Comparison of ENCODE assay signal across 8 cellular contexts in the genomic region with DNA sequence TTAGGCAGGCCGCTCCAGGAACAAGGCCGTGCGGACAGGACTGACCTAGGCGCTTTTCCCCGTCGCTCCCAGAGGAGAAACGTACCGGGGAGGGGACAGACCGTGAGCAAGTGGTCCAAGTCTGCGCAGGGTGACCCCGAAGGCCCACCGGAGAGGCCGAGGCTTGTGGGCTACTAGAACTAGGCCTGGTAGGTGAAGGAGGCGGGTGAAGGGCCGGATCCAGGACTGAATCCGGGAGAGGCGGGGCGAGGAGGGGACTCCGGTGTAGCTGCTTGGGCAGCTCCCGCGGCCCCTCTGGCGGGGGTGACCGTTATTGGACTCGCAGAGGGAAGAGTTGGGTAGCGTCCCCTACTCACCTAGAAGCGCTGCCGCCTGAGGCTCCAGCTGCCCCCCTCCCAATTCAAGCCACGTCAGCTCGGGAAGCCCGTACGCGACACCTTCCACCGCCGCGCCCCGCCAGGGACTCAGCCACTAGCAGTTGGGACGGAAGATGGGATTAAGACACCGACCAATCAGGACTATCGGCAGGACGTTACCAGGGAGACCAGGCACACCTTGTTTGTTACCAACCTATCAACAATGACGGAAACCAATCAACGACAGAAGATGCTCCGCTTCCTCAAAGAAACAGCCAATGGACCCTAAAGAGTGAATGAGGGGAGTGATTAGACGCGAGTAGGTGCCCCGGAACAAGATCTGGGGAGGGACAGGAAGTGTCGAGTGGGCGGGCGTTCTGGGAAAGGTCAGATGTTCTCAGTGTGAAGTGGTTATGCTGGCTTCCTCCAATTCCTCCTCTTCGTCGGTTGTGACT. TPM values are rescaled to one million over a fixed set of nuclear protein-coding genes. Genes with fewer than 3 reads are reported as not detected.
DNase-seq lines count a peak whose midpoint lies in the region; ATAC-seq and TF ChIP-seq lines count a peak whose summit lies in the region.

A gene with protein sequence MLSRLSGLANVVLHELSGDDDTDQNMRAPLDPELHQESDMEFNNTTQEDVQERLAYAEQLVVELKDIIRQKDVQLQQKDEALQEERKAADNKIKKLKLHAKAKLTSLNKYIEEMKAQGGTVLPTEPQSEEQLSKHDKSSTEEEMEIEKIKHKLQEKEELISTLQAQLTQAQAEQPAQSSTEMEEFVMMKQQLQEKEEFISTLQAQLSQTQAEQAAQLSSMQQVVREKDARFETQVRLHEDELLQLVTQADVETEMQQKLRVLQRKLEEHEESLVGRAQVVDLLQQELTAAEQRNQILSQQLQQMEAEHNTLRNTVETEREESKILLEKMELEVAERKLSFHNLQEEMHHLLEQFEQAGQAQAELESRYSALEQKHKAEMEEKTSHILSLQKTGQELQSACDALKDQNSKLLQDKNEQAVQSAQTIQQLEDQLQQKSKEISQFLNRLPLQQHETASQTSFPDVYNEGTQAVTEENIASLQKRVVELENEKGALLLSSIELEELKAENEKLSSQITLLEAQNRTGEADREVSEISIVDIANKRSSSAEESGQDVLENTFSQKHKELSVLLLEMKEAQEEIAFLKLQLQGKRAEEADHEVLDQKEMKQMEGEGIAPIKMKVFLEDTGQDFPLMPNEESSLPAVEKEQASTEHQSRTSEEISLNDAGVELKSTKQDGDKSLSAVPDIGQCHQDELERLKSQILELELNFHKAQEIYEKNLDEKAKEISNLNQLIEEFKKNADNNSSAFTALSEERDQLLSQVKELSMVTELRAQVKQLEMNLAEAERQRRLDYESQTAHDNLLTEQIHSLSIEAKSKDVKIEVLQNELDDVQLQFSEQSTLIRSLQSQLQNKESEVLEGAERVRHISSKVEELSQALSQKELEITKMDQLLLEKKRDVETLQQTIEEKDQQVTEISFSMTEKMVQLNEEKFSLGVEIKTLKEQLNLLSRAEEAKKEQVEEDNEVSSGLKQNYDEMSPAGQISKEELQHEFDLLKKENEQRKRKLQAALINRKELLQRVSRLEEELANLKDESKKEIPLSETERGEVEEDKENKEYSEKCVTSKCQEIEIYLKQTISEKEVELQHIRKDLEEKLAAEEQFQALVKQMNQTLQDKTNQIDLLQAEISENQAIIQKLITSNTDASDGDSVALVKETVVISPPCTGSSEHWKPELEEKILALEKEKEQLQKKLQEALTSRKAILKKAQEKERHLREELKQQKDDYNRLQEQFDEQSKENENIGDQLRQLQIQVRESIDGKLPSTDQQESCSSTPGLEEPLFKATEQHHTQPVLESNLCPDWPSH (N-terminal part only) (minus strand): TSS at position 466 of the 811 bp plus-strand sequence. CDS start 18,770 bp downstream, outside the sequence.

- H3K4me2 ChIP-seq in BLaER1, result peak within 1 kb of the TSS; percentile 95

- H3K36me3 ChIP-seq in BLaER1 (no peaks in the 10 kb centered on the region), colonic mucosa (no peaks in the 10 kb centered on the region)

- no peaks in the 10 kb centered on the region for H3K27me3 ChIP-seq in BLaER1
- H3K27me3 ChIP-seq in colonic mucosa, result no peaks in the 10 kb centered on the region
- no peaks in the 10 kb centered on the region for H3K27me3 ChIP-seq in layer of hippocampus (ENCODE audit: control insufficient read depth, insufficient read depth, low read length)

- H3K9me3 ChIP-seq in BLaER1, result no peaks in the 10 kb centered on the region
- no peaks in the 10 kb centered on the region for H3K9me3 ChIP-seq in colonic mucosa

- ATAC-seq in GM19324 (IDR thresholded peaks at IDR 0.05; ENCODE audit: low FRiP score, unreplicated experiment), result peak; percentile 98
- peak; percentile 98 for ATAC-seq in HG03460 (IDR thresholded peaks at IDR 0.05; ENCODE audit: unreplicated experiment)

- no peak for TF ChIP-seq CTCF in colonic mucosa (IDR thresholded peaks at IDR 0.05)

- intact Hi-C loops in colonic mucosa (cut with DNase I), result no loop called here

- H3K9ac ChIP-seq in BLaER1 (peak within 1 kb of the TSS; percentile 84), colonic mucosa (ENCODE audit: low read depth in 2 of 2, low read length in 2 of 2) (peak within 1 kb of the TSS; percentile 86 to 90)

- H3K4me3 ChIP-seq in BLaER1, result peak within 1 kb of the TSS; percentile 92
- peak within 1 kb of the TSS; percentile 63 for H3K4me3 ChIP-seq in colonic mucosa

- peak; percentile 100 for DNase-seq in NCI-H524 treated with DMSO at 0.1 percent for 48 hours (lab: John Stamatoyannopoulos, UW)
- peak; percentile 91 to 92 for DNase-seq in activated CD4-positive, alpha-beta T cell treated with anti-CD3 and anti-CD28 coated beads for 4 hours
- peak; percentile 97 for DNase-seq in colonic mucosa
- DNase-seq in stimulated activated CD4-positive, alpha-beta T cell treated with anti-CD3 and anti-CD28 coated beads, Interleukin-1b, Interleukin-23, amount 100 ng/mL, for 4 hours (ENCODE audit: low read depth in 2 of 2), result peak; percentile 80 to 81

- H3K4me1 ChIP-seq in BLaER1, result peaks cover 24% of the 10 kb centered on the region
- no peaks in the 10 kb centered on the region for H3K4me1 ChIP-seq in colonic mucosa

- peak within 1 kb of the TSS; percentile 81 for H3K27ac ChIP-seq in BLaER1
- H3K27ac ChIP-seq in colonic mucosa, result peak within 1 kb of the TSS; percentile 89
- H3K27ac ChIP-seq in layer of hippocampus (ENCODE audit: low read depth, low read length), result peak within 1 kb of the TSS; percentile 63

- H4K20me1 ChIP-seq in BLaER1, result peaks cover 15% of the 10 kb centered on the region

RNA-seq across cellular contexts. Expression of the gene that starts here (rescaled TPM):
- 10 to 100 TPM; 47.2 to 75.6 TPM for total RNA-seq in colonic mucosa

Comparison
In these comparisons a context has a peak if more than half of its experiments do, and no peak if none do; other contexts are left out.
1. Peak in every context shown above with its lines: DNase-seq, ATAC-seq, H3K4me3 ChIP-seq and H3K27ac ChIP-seq.